Comparison of ENCODE assay signal across 21 cellular contexts in genomic region chr20:15196580-15197255, GRCh38.
A peak's percentile ranks its signal among the peaks of the same experiment; 100 is the strongest.
DNase-seq lines count a peak whose midpoint lies in the region; ATAC-seq and TF ChIP-seq lines count a peak whose summit lies in the region.
"Had no signal": no experiment of that assay in that cellular context is flagged by ENCODE, and none has a peak within 500 bp of the region (broad histone marks: within the 10 kb centered on the region; RNA-seq: fewer than 3 reads in every experiment).

No MANE protein-coding gene starts in this region.

- DNase-seq in GM13976 (ENCODE audit: low spot score) = peak; percentile 6
- DNase-seq in NCI-H2196 (lab: John Stamatoyannopoulos, UW; ENCODE audit: unreplicated experiment) = peak; percentile 57
- DNase-seq in memory B cell (ENCODE audit: low spot score in 2 of 2) = no peak
- DNase-seq in NCI-H146 (lab: John Stamatoyannopoulos, UW) = no peak
- no peak for DNase-seq in SKM-1 (lab: John Stamatoyannopoulos, UW; ENCODE audit: unreplicated experiment)
- no peak for DNase-seq in RKO (ENCODE audit: low spot score)
- DNase-seq: activated CD4-positive, alpha-beta T cell treated with anti-CD3 and anti-CD28 coated beads, Interleukin-2, amount 50 U/mL, for 4 hours; activated T-cell treated with anti-CD3 and anti-CD28 coated beads, Interleukin-2, amount 50 U/mL, for 24 hours; AML-193; cortex of kidney; foreskin melanocyte; IMR-90; left ventricle myocardium inferior; MV-4-11; naive thymus-derived CD4-positive, alpha-beta T cell; NCI-H526 treated with DMSO at 0.1 percent for 48 hours; stimulated activated CD4-positive, alpha-beta T cell treated with anti-CD3 and anti-CD28 coated beads, Interleukin-4, amount 100 ng/mL, for 24 hours; stimulated activated CD8-positive, alpha-beta memory T cell treated with anti-CD3 and anti-CD28 coated beads, Interleukin-4, amount 100 ng/mL, for 48 hours had no signal

- no peak for TF ChIP-seq CTCF in GM13976 (IDR thresholded peaks at IDR 0.05; ENCODE audit: borderline replicate concordance, control extremely low read depth, extremely low read depth, insufficient read depth, missing control alignments)

- H3K4me1 Mint-ChIP-seq in memory B cell = peaks cover 13% of the 10 kb centered on the region
- H3K4me1 Mint-ChIP-seq: activated naive CD4-positive, alpha-beta T cell treated with anti-CD3 and anti-CD28 coated beads, Interleukin-2, amount 50 U/mL, for 24 hours; brain; naive thymus-derived CD4-positive, alpha-beta T cell had no signal

- ATAC-seq in HG02642 (IDR thresholded peaks at IDR 0.05; ENCODE audit: poor library complexity, unreplicated experiment) = peak; percentile 43
- peak; percentile 93 for ATAC-seq in memory B cell (ENCODE audit: low read depth)
- ATAC-seq: naive thymus-derived CD4-positive, alpha-beta T cell had no signal

- no peaks in the 10 kb centered on the region for H3K27me3 Mint-ChIP-seq in memory B cell
- H3K27me3 Mint-ChIP-seq: activated naive CD4-positive, alpha-beta T cell treated with anti-CD3 and anti-CD28 coated beads, Interleukin-2, amount 50 U/mL, for 24 hours; activated T-cell treated with anti-CD3 and anti-CD28 coated beads, Interleukin-2, amount 50 U/mL, for 24 hours; brain; naive thymus-derived CD4-positive, alpha-beta T cell had no signal

- H3K36me3 Mint-ChIP-seq in memory B cell = no peaks in the 10 kb centered on the region
- H3K36me3 Mint-ChIP-seq: activated naive CD4-positive, alpha-beta T cell treated with anti-CD3 and anti-CD28 coated beads, Interleukin-2, amount 50 U/mL, for 24 hours; brain; naive thymus-derived CD4-positive, alpha-beta T cell had no signal

- in situ Hi-C loops in GM13976 (cut with MboI; ENCODE audit: low sequenced_read_pairs, unreplicated experiment) = no loop called here

- no peak overlapping the region for H3K27ac Mint-ChIP-seq in memory B cell
- H3K27ac Mint-ChIP-seq: activated naive CD4-positive, alpha-beta T cell treated with anti-CD3 and anti-CD28 coated beads, Interleukin-2, amount 50 U/mL, for 24 hours; activated T-cell treated with anti-CD3 and anti-CD28 coated beads, Interleukin-2, amount 50 U/mL, for 24 hours; brain; naive thymus-derived CD4-positive, alpha-beta T cell had no signal

- peak overlapping the region; percentile 46 for H3K4me3 Mint-ChIP-seq in memory B cell
- H3K4me3 Mint-ChIP-seq: activated naive CD4-positive, alpha-beta T cell treated with anti-CD3 and anti-CD28 coated beads, Interleukin-2, amount 50 U/mL, for 24 hours; activated T-cell treated with anti-CD3 and anti-CD28 coated beads, Interleukin-2, amount 50 U/mL, for 24 hours; brain; naive thymus-derived CD4-positive, alpha-beta T cell had no signal

- no peaks in the 10 kb centered on the region for H3K9me3 Mint-ChIP-seq in memory B cell
- H3K9me3 Mint-ChIP-seq: activated naive CD4-positive, alpha-beta T cell treated with anti-CD3 and anti-CD28 coated beads, Interleukin-2, amount 50 U/mL, for 24 hours had no signal

Comparison
In these comparisons a context has a peak if more than half of its experiments do, and no peak if none do; other contexts are left out.
1. DNase-seq: peak in GM13976 (single experiment) and NCI-H2196 (single experiment); none in memory B cell (0 of 2), NCI-H146 (single experiment), SKM-1 (single experiment) and RKO (single experiment).